Comparison of ENCODE assay signal across 17 cellular contexts in the genomic region with DNA sequence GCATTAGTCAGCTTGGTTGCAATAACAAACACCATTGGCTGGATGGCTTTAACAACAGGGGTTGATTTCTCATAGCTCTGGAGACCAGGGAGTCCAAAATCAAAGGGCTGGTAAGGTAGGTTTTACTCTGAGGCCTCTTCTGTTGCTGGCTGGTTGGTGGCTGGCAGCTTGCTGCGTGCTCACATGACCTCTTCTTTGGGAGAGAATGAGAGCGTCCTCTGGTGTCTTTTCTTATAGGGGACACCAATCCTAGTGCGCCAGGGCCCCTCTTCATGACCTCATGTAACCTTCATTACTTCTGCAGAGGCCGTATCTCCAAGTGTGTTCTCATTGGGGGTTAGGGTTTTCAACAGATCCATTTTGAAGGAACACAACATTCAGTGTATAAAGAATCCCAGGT.
"Had no signal": no experiment of that assay in that cellular context is flagged by ENCODE, and none has a peak within 500 bp of the region (broad histone marks: within the 10 kb centered on the region; RNA-seq: fewer than 3 reads in every experiment).

No MANE protein-coding gene starts in this region.

- ATAC-seq: activated CD4-positive, alpha-beta T cell treated with anti-CD3 and anti-CD28 coated beads for 36 hours; gastroesophageal sphincter; heart left ventricle; left lung; stimulated activated naive B cell treated with anti-CD40 and anti-IgM and Interleukin-4, amounts not matched to agents 10 μg/mL and 1 μg/mL and 100 μg/mL, for 72 hours; upper lobe of right lung had no signal

- H3K36me3 Mint-ChIP-seq: activated naive CD8-positive, alpha-beta T cell had no signal

- H3K4me3 Mint-ChIP-seq: activated CD4-positive, alpha-beta T cell treated with anti-CD3 and anti-CD28 coated beads for 36 hours; activated naive CD8-positive, alpha-beta T cell; dendritic cell treated with granulocyte-macrophage colony-stimulating factor and Interleukin-4, amounts not matched to agents 40 ng/mL and 50 ng/mL, for 4 days; nephron; stimulated activated naive B cell treated with anti-CD40 and anti-IgM and Interleukin-4, amounts not matched to agents 10 μg/mL and 1 μg/mL and 100 μg/mL, for 72 hours had no signal

- H3K36me3 ChIP-seq: esophagus muscularis mucosa, gastroesophageal sphincter, heart left ventricle, left lung, upper lobe of right lung had no signal

- H3K27me3 ChIP-seq: left lung, upper lobe of right lung had no signal

- FAIRE-seq: bronchial epithelial cell, endothelial cell of umbilical vein had no signal

- H3K4me1 ChIP-seq: esophagus muscularis mucosa, gastroesophageal sphincter, heart left ventricle, left lung, upper lobe of right lung had no signal

- H3K9me3 ChIP-seq: upper lobe of right lung had no signal

- H3K4me1 Mint-ChIP-seq: activated CD4-positive, alpha-beta T cell treated with anti-CD3 and anti-CD28 coated beads for 36 hours had no signal

- H3K27ac Mint-ChIP-seq: activated CD4-positive, alpha-beta T cell treated with anti-CD3 and anti-CD28 coated beads for 36 hours; activated naive CD8-positive, alpha-beta T cell; dendritic cell treated with granulocyte-macrophage colony-stimulating factor and Interleukin-4, amounts not matched to agents 40 ng/mL and 50 ng/mL, for 4 days; nephron; stimulated activated naive B cell treated with anti-CD40 and anti-IgM and Interleukin-4, amounts not matched to agents 10 μg/mL and 1 μg/mL and 100 μg/mL, for 72 hours had no signal

- H3K27ac ChIP-seq: esophagus muscularis mucosa, gastroesophageal sphincter, heart left ventricle, left lung, upper lobe of right lung had no signal

- DNase-seq: activated CD4-positive, alpha-beta T cell treated with anti-CD3 and anti-CD28 coated beads for 36 hours; activated CD4-positive, alpha-beta T cell treated with anti-CD3 and anti-CD28 coated beads, Interleukin-2, amount 50 U/mL, for 48 hours; activated T-cell treated with anti-CD3 and anti-CD28 coated beads for 4 hours; effector CD8-positive, alpha-beta T cell; heart left ventricle; left lung; midbrain; occipital lobe; stimulated activated naive B cell treated with anti-CD40 and anti-IgM and Interleukin-4, amounts not matched to agents 10 μg/mL and 1 μg/mL and 100 μg/mL, for 72 hours; upper lobe of right lung had no signal

- H3K9me3 Mint-ChIP-seq: dendritic cell treated with granulocyte-macrophage colony-stimulating factor and Interleukin-4, amounts not matched to agents 40 ng/mL and 50 ng/mL, for 4 days; nephron had no signal

- H3K4me3 ChIP-seq: esophagus muscularis mucosa, gastroesophageal sphincter, heart left ventricle, left lung, upper lobe of right lung had no signal

- H3K27me3 Mint-ChIP-seq: dendritic cell treated with granulocyte-macrophage colony-stimulating factor and Interleukin-4, amounts not matched to agents 40 ng/mL and 50 ng/mL, for 4 days had no signal
